Comparison of ENCODE assay signal across 1 cellular context in genomic region chr2:169653636-169654035, GRCh38.
TF ChIP-seq lines count a peak whose summit lies in the region.

No MANE protein-coding gene starts in this region.

TF ChIP-seq in HepG2, 621 proteins besides CTCF, POLR2A, EP300 and RAD21:
- TF ChIP-seq IKZF1 (IDR thresholded peaks at IDR 0.05) (no peak), MIER2 (CRISPR knock-in tag; IDR thresholded peaks at IDR 0.05) (no peak)
